Comparison of ENCODE assay signal across 13 cellular contexts in genomic region chr22:37750596-37751162, GRCh38. TPM values are rescaled to one million over a fixed set of nuclear protein-coding genes. Genes with fewer than 3 reads are reported as not detected.
DNase-seq lines count a peak whose midpoint lies in the region; ATAC-seq, FAIRE-seq and TF ChIP-seq lines count a peak whose summit lies in the region.
"Had no signal": no experiment of that assay in that cellular context is flagged by ENCODE, and none has a peak within 500 bp of the region (broad histone marks: within the 10 kb centered on the region; RNA-seq: fewer than 3 reads in every experiment).

No MANE protein-coding gene starts in this region.

- peaks cover 14% of the 10 kb centered on the region for H3K36me3 Mint-ChIP-seq in endothelial cell (ENCODE audit: low read depth, unreplicated experiment)

- H3K4me3 ChIP-seq in liver (ENCODE audit: low read depth in 1 of 3, low read length in 3 of 3), result no peak overlapping the region
- no peak overlapping the region for H3K4me3 ChIP-seq in HepG2 (replicated peaks in 1 of 3; ENCODE audit: insufficient read depth in 1 of 3, low read depth in 2 of 3, low read length in 3 of 3)
- no peak overlapping the region for H3K4me3 ChIP-seq in endothelial cell of umbilical vein (replicated peaks in 1 of 3; ENCODE audit: insufficient read depth in 1 of 3, low read depth in 1 of 3, low read length in 3 of 3)
- no peak overlapping the region for H3K4me3 ChIP-seq in trophoblast cell (ENCODE audit: low read depth, low read length)

- H3K79me1 ChIP-seq in trophoblast cell (ENCODE audit: low read length), result peaks cover 29% of the 10 kb centered on the region

- POLR2A ChIA-PET in HepG2 (lab: Yijun Ruan, JAX), result interaction anchor here (1.7 kb wide), 1 partner anchor 54 kb away, joined by 5 read pairs; a partner anchor contains a TSS
- POLR2A ChIA-PET in endothelial cell of umbilical vein (lab: Charles Lee), result no interaction called here

- CTCF ChIA-PET in HepG2 (lab: Yijun Ruan, JAX; ENCODE audit: low intra/inter-chr PET ratio, low total read pairs), result no interaction called here
- CTCF ChIA-PET in endothelial cell of umbilical vein (lab: Charles Lee), result interaction anchor here (0.8 to 1.7 kb wide), 4 partner anchors 31 to 54 kb away, joined by 3 to 5 read pairs (median 3); partner anchors contain the start of gene TRIOBP

- no peaks in the 10 kb centered on the region for H3K27me3 ChIP-seq in liver (ENCODE audit: control insufficient read depth in 4 of 4, insufficient read depth in 4 of 4, low read length in 3 of 4)
- no peaks in the 10 kb centered on the region for H3K27me3 ChIP-seq in HepG2 (ENCODE audit: control insufficient read depth in 1 of 2, insufficient read depth in 2 of 2, low read length in 2 of 2)
- no peaks in the 10 kb centered on the region for H3K27me3 ChIP-seq in endothelial cell of umbilical vein (ENCODE audit: control insufficient read depth in 2 of 2, insufficient read depth in 2 of 2, low read length in 2 of 2)
- no peaks in the 10 kb centered on the region for H3K27me3 ChIP-seq in trophoblast cell (ENCODE audit: insufficient read depth, low read length)

- H3K79me2 ChIP-seq in HepG2 (ENCODE audit: insufficient read depth, low read length), result peaks cover 14% of the 10 kb centered on the region
- peaks cover 62% of the 10 kb centered on the region for H3K79me2 ChIP-seq in endothelial cell of umbilical vein (ENCODE audit: control insufficient read depth, insufficient read depth, low read length)
- H3K79me2 ChIP-seq in trophoblast cell (ENCODE audit: control insufficient read depth, insufficient read depth, low read length, poor library complexity), result peaks cover 16% of the 10 kb centered on the region

- peaks cover 10% of the 10 kb centered on the region for H3K27me3 Mint-ChIP-seq in endothelial cell (ENCODE audit: unreplicated experiment)

- in situ Hi-C loops in HepG2 (cut with HindIII; ENCODE audit: extremely low pct_ligation_motif_present, low pct_unique_long_range_greater_than_20kb), result no loop called here

- dilution Hi-C loops in endothelial cell of umbilical vein (cut with MboI; ENCODE audit: extremely low pct_ligation_motif_present, low sequenced_read_pairs), result no loop called here

- BruUV-seq in HepG2 (replicated peaks; lab: Mats Ljungman, UMichigan) (no TSS peak), endothelial cell of umbilical vein (replicated peaks; lab: Mats Ljungman, UMichigan) (no TSS peak)

- H2AFZ ChIP-seq in HepG2 (ENCODE audit: low read length) (no peak overlapping the region), endothelial cell of umbilical vein (ENCODE audit: low read depth, low read length) (no peak overlapping the region), trophoblast cell (ENCODE audit: insufficient read depth, low read length, poor library complexity) (no peak overlapping the region)

- FAIRE-seq in HepG2 (lab: Jason Lieb, UNC), result no peak
- FAIRE-seq in endothelial cell of umbilical vein (lab: Jason Lieb, UNC), result peak; percentile 43

- peak overlapping the region; percentile 9 for H3K4ac ChIP-seq in trophoblast cell (ENCODE audit: low read depth, low read length)

- H3K36me3 ChIP-seq in liver (ENCODE audit: control insufficient read depth in 4 of 4, insufficient read depth in 3 of 4, low read depth in 1 of 4, low read length in 3 of 4) (peaks cover 0 to 8% (median 2%) of the 10 kb centered on the region in 4 donors), HepG2 (replicated peaks in 1 of 2; ENCODE audit: control insufficient read depth in 1 of 2, insufficient read depth in 2 of 2, low read length in 2 of 2) (peaks cover 2 to 14% of the 10 kb centered on the region in 2 experiments; a peak in 4 of 5 replicates), endothelial cell of umbilical vein (ENCODE audit: control insufficient read depth in 2 of 2, extremely low read depth in 1 of 2, insufficient read depth in 2 of 2, low read length in 2 of 2) (peaks cover 8 to 16% of the 10 kb centered on the region in 2 experiments), trophoblast cell (ENCODE audit: control insufficient read depth in 1 of 2, insufficient read depth in 2 of 2, low read length in 2 of 2) (peaks cover 31 to 32% of the 10 kb centered on the region in 2 experiments)

- TF ChIP-seq CTCF in liver (IDR thresholded peaks at IDR 0.05; ENCODE audit: low read depth, low read length, missing input control), result no peak
- TF ChIP-seq CTCF in HepG2 (CRISPR knock-in tag; IDR thresholded peaks at IDR 0.05), result no peak
- no peak for TF ChIP-seq CTCF in endothelial cell of umbilical vein (IDR thresholded peaks at IDR 0.05; ENCODE audit: extremely low read depth in 1 of 2, insufficient read depth in 1 of 2, low read depth in 1 of 2, low read length in 2 of 2)
- no peak for TF ChIP-seq CTCF in endothelial cell (IDR thresholded peaks at IDR 0.05; ENCODE audit: unreplicated experiment)

- H4K20me1 ChIP-seq in HepG2 (ENCODE audit: insufficient read depth, low read length) (no peaks in the 10 kb centered on the region), endothelial cell of umbilical vein (replicated peaks; ENCODE audit: control insufficient read depth, extremely low read depth, insufficient read depth, low read length) (no peaks in the 10 kb centered on the region)

- H2BK5ac ChIP-seq in trophoblast cell (ENCODE audit: low read depth, low read length, poor library complexity), result no peak overlapping the region

- TF ChIP-seq RAD21 in liver (IDR thresholded peaks at IDR 0.05) (no peak), HepG2 (CRISPR knock-in tag; IDR thresholded peaks at IDR 0.05) (no peak)

- no peak overlapping the region for H4K8ac ChIP-seq in trophoblast cell (ENCODE audit: low read depth, low read length)

- no peak overlapping the region for H2AK5ac ChIP-seq in trophoblast cell (ENCODE audit: low read length)

- H3K4me3 Mint-ChIP-seq in endothelial cell (ENCODE audit: unreplicated experiment), result no peak overlapping the region

- H3K27ac ChIP-seq in liver (ENCODE audit: low read depth in 1 of 2, low read length in 2 of 2) (peak overlapping the region; percentile 52 to 98), HepG2 (ENCODE audit: extremely low read length, insufficient read depth, low read length) (no peak overlapping the region), endothelial cell of umbilical vein (ENCODE audit: insufficient read depth, low read depth, low read length) (peak overlapping the region; percentile 71), trophoblast cell (ENCODE audit: low read depth, low read length) (no peak overlapping the region)

- H3K9me3 Mint-ChIP-seq in endothelial cell (ENCODE audit: unreplicated experiment), result no peaks in the 10 kb centered on the region

- H3K9ac ChIP-seq in liver (ENCODE audit: low read depth in 1 of 2, low read length in 2 of 2), result no peak overlapping the region
- no peak overlapping the region for H3K9ac ChIP-seq in HepG2 (ENCODE audit: insufficient read depth, low read depth, low read length)
- no peak overlapping the region for H3K9ac ChIP-seq in endothelial cell of umbilical vein (replicated peaks; ENCODE audit: extremely low read depth, insufficient read depth, low read length)
- H3K9ac ChIP-seq in trophoblast cell (ENCODE audit: low read length), result no peak overlapping the region

- TF ChIP-seq EP300 in HepG2 (IDR thresholded peaks at IDR 0.05; ENCODE audit: low read depth in 2 of 2, low read length in 2 of 2) (no peak), HepG2 (CRISPR knock-in tag; IDR thresholded peaks at IDR 0.05; ENCODE audit: borderline replicate concordance) (no peak)

- H2BK12ac ChIP-seq in trophoblast cell (ENCODE audit: low read length), result no peak overlapping the region

- no peak overlapping the region for H4K12ac ChIP-seq in trophoblast cell (ENCODE audit: low read depth, low read length)

- TF ChIP-seq POLR2A in HepG2 (IDR thresholded peaks at IDR 0.05; ENCODE audit: insufficient read depth in 1 of 2, low read depth in 2 of 2, low read length in 2 of 2) (no peak), endothelial cell of umbilical vein (IDR thresholded peaks at IDR 0.05; ENCODE audit: low read depth, low read length) (peak; percentile 18)

- no peak overlapping the region for H2BK120ac ChIP-seq in trophoblast cell (ENCODE audit: insufficient read depth, low read length, poor library complexity)

- no peak overlapping the region for H3K27ac Mint-ChIP-seq in endothelial cell (ENCODE audit: unreplicated experiment)

- WGBS in liver, result 80% methylated on average over 14 of the region's 14 CpGs
- 94% methylated on average over 8 of the region's 14 CpGs for WGBS in HepG2 (ENCODE audit: low lambda C conversion rate)
- WGBS in trophoblast cell (ENCODE audit: extremely low coverage, insufficient coverage, insufficient read length), result no CpG with 5 or more reads among the region's 14 CpGs

- DNase-seq in HepG2 (ENCODE audit: low spot score) (no peak), endothelial cell of umbilical vein (ENCODE audit: low read depth, low spot score) (no peak), trophoblast cell (no peak), NCI-H2171 (lab: John Stamatoyannopoulos, UW) (no peak), NK-92 (lab: John Stamatoyannopoulos, UW; ENCODE audit: unreplicated experiment) (no peak), endothelial cell (ENCODE audit: low spot score) (no peak)
- DNase-seq: activated effector memory CD4-positive, alpha-beta T cell treated with anti-CD3 and anti-CD28 coated beads, Interleukin-2, amount 50 U/mL, for 16 hours; GDM1; KG1; NCI-H2227 treated with DMSO at 0.1 percent for 48 hours; stimulated activated CD4-positive, alpha-beta T cell treated with anti-CD3 and anti-CD28 coated beads, Interleukin-4, amount 100 ng/mL, for 24 hours had no signal

- H3K4me1 ChIP-seq in liver (ENCODE audit: control insufficient read depth in 4 of 4, insufficient read depth in 4 of 4, low read length in 3 of 4) (peaks cover 10 to 53% (median 35%) of the 10 kb centered on the region in 4 donors), HepG2 (ENCODE audit: insufficient read depth, low read length) (peaks cover 54% of the 10 kb centered on the region), endothelial cell of umbilical vein (ENCODE audit: control insufficient read depth, extremely low read depth, insufficient read depth, low read length) (peaks cover 66% of the 10 kb centered on the region), trophoblast cell (ENCODE audit: control insufficient read depth in 1 of 2, insufficient read depth in 2 of 2, low read length in 2 of 2) (peaks cover 49 to 52% of the 10 kb centered on the region in 2 experiments)

- H3K4me1 Mint-ChIP-seq in endothelial cell (ENCODE audit: unreplicated experiment), result peaks cover 22% of the 10 kb centered on the region

- H3K9me3 ChIP-seq in liver (ENCODE audit: control insufficient read depth in 4 of 4, low read length in 3 of 4) (no peaks in the 10 kb centered on the region), HepG2 (ENCODE audit: low read length) (no peaks in the 10 kb centered on the region), endothelial cell of umbilical vein (replicated peaks; ENCODE audit: control insufficient read depth, insufficient read depth, low read length) (no peaks in the 10 kb centered on the region), trophoblast cell (ENCODE audit: insufficient read depth, low read depth, low read length) (no peaks in the 10 kb centered on the region)

- peak overlapping the region; percentile 51 for H4K91ac ChIP-seq in trophoblast cell (ENCODE audit: low read depth, low read length)

- no peak overlapping the region for H3K23ac ChIP-seq in trophoblast cell (ENCODE audit: low read length)

- no peaks in the 10 kb centered on the region for H3K9me1 ChIP-seq in endothelial cell of umbilical vein (replicated peaks; ENCODE audit: control insufficient read depth, extremely low read depth, insufficient read depth, low read length)

- H3K18ac ChIP-seq in trophoblast cell (ENCODE audit: low read length), result peak overlapping the region; percentile 67

- H3K4me2 ChIP-seq in HepG2 (ENCODE audit: low read depth, low read length) (no peak overlapping the region), endothelial cell of umbilical vein (ENCODE audit: insufficient read depth, low read length) (peak overlapping the region; percentile 13), trophoblast cell (ENCODE audit: low read length) (no peak overlapping the region)

- H3K14ac ChIP-seq in trophoblast cell (ENCODE audit: low read length), result no peak overlapping the region

- intact Hi-C loops in HepG2 (cut with micrococcal nuclease; ENCODE audit: unreplicated experiment) (no loop called here), endothelial cell of umbilical vein (cut with micrococcal nuclease) (loop anchor here (5.0 kb wide), 1 partner anchor 188 kb away; the partner anchor contains the start of gene CDC42EP1)

- ATAC-seq in HepG2 (no peak), HG03039 (IDR thresholded peaks at IDR 0.05; ENCODE audit: unreplicated experiment) (no peak)

RNA-seq across cellular contexts. Expression of gene TRIOBP, which starts 53.8 kb away (rescaled TPM):
- total RNA-seq in liver (10 to 100 TPM; 24.8 to 41.1 TPM), HepG2 (2016; rRNA removed; fragmentation: Illumina TruSeq; extraction: Trizol) (11.3 and 15.4 TPM in 2 replicates), endothelial cell of umbilical vein (104 TPM in 2 replicates), endothelial cell (ENCODE audit: unreplicated experiment) (110 TPM)
- polyA plus RNA-seq in liver (10 to 100 TPM in 1 of 2 donors, 1 to 10 TPM in 1; 4.8 to 18.3 TPM), HepG2 (2011; rRNA removed) (6.1 and 10.1 TPM in 2 replicates), endothelial cell of umbilical vein (53.8 and 60.6 TPM in 2 replicates)
- 7.1 and 8.1 TPM in 2 replicates for total RNA-seq in HepG2 (2016; cell fraction: cytosol; rRNA removed; fragmentation: Illumina TruSeq; extraction: Trizol; ENCODE audit: low read depth)
- 10.9 and 14.5 TPM in 2 replicates for total RNA-seq in HepG2 (2016; cell fraction: insoluble cytoplasmic fraction; rRNA removed; fragmentation: Illumina TruSeq; extraction: Trizol)
- total RNA-seq in HepG2 (2016; cell fraction: membrane; rRNA removed; fragmentation: Illumina TruSeq; extraction: Trizol), result 15.0 and 16.4 TPM in 2 replicates
- total RNA-seq in HepG2 (2016; cell fraction: nucleus; rRNA removed; fragmentation: Illumina TruSeq; extraction: Trizol), result 12.3 and 18.6 TPM in 2 replicates
- polyA plus RNA-seq in HepG2 (2011; cell fraction: cytosol; rRNA removed), result 5.6 and 8.0 TPM in 2 replicates
- polyA plus RNA-seq in HepG2 (2011; cell fraction: nucleus; rRNA removed), result 19.7 and 19.9 TPM in 2 replicates
- 7.0 TPM in 2 replicates for polyA plus RNA-seq in HepG2 (2012)
- polyA plus RNA-seq in HepG2 (2016; cell fraction: cytosol; fragmentation: Illumina TruSeq; extraction: Trizol; ENCODE audit: low read depth), result 7.6 and 8.0 TPM in 2 replicates
- 12.7 and 16.2 TPM in 2 replicates for polyA plus RNA-seq in HepG2 (2016; cell fraction: insoluble cytoplasmic fraction; fragmentation: Illumina TruSeq; extraction: Trizol; ENCODE audit: low read depth)
- polyA plus RNA-seq in HepG2 (2016; cell fraction: membrane; fragmentation: Illumina TruSeq; extraction: Trizol; ENCODE audit: low read depth), result 12.7 and 14.1 TPM in 2 replicates
- polyA plus RNA-seq in HepG2 (2016; cell fraction: nucleus; fragmentation: Illumina TruSeq; extraction: Trizol; ENCODE audit: insufficient read depth, low read depth), result 21.7 and 21.8 TPM in 2 replicates
- 23.8 and 48.7 TPM in 2 replicates for polyA minus RNA-seq in HepG2 (2011; rRNA and poly(A)+ RNA removed; ENCODE audit: low replicate concordance)
- 4.7 and 7.0 TPM in 2 replicates for polyA minus RNA-seq in HepG2 (2011; cell fraction: cytosol; rRNA and poly(A)+ RNA removed)
- 13.6 and 16.2 TPM in 2 replicates for polyA minus RNA-seq in HepG2 (2011; cell fraction: nucleus; rRNA and poly(A)+ RNA removed)
- 63.6 and 79.0 TPM in 2 replicates for polyA plus RNA-seq in endothelial cell of umbilical vein (2011; cell fraction: cytosol; rRNA removed)
- polyA plus RNA-seq in endothelial cell of umbilical vein (2011; cell fraction: nucleus; rRNA removed), result 47.6 and 54.0 TPM in 2 replicates
- 54.5 and 57.2 TPM in 2 replicates for polyA plus RNA-seq in endothelial cell of umbilical vein (2012)
- polyA minus RNA-seq in endothelial cell of umbilical vein, result 107 and 137 TPM in 2 replicates
- 14.3 TPM for polyA minus RNA-seq in endothelial cell of umbilical vein (2011; cell fraction: cytosol; rRNA and poly(A)+ RNA removed)
- polyA minus RNA-seq in endothelial cell of umbilical vein (2011; cell fraction: nucleus; rRNA and poly(A)+ RNA removed), result 37.7 and 39.5 TPM in 2 replicates
- 47.7 and 49.4 TPM in 2 replicates for polyA plus RNA-seq in trophoblast cell (2013)

RNA-seq across cellular contexts. Expression of gene GCAT, which starts 57.1 kb away (rescaled TPM):
- 10 to 100 TPM; 27.7 to 31.8 TPM for total RNA-seq in liver
- polyA plus RNA-seq in liver, result 10 to 100 TPM; 20.7 to 32.6 TPM
- total RNA-seq in HepG2 (2016; rRNA removed; fragmentation: Illumina TruSeq; extraction: Trizol), result 50.3 and 56.8 TPM in 2 replicates
- 23.1 and 31.8 TPM in 2 replicates for total RNA-seq in HepG2 (2016; cell fraction: cytosol; rRNA removed; fragmentation: Illumina TruSeq; extraction: Trizol; ENCODE audit: low read depth)
- total RNA-seq in HepG2 (2016; cell fraction: insoluble cytoplasmic fraction; rRNA removed; fragmentation: Illumina TruSeq; extraction: Trizol), result 52.6 and 58.0 TPM in 2 replicates
- total RNA-seq in HepG2 (2016; cell fraction: membrane; rRNA removed; fragmentation: Illumina TruSeq; extraction: Trizol), result 32.9 and 38.6 TPM in 2 replicates
- total RNA-seq in HepG2 (2016; cell fraction: nucleus; rRNA removed; fragmentation: Illumina TruSeq; extraction: Trizol), result 22.7 and 25.7 TPM in 2 replicates
- polyA plus RNA-seq in HepG2 (2011; rRNA removed), result 24.6 and 28.0 TPM in 2 replicates
- 15.8 and 37.3 TPM in 2 replicates for polyA plus RNA-seq in HepG2 (2011; cell fraction: cytosol; rRNA removed)
- 35.2 and 54.6 TPM in 2 replicates for polyA plus RNA-seq in HepG2 (2011; cell fraction: nucleus; rRNA removed)
- polyA plus RNA-seq in HepG2 (2012), result 10.3 and 20.4 TPM in 2 replicates
- polyA plus RNA-seq in HepG2 (2016; cell fraction: cytosol; fragmentation: Illumina TruSeq; extraction: Trizol; ENCODE audit: low read depth), result 22.8 and 31.3 TPM in 2 replicates
- polyA plus RNA-seq in HepG2 (2016; cell fraction: insoluble cytoplasmic fraction; fragmentation: Illumina TruSeq; extraction: Trizol; ENCODE audit: low read depth), result 55.4 and 57.3 TPM in 2 replicates
- 28.0 and 32.8 TPM in 2 replicates for polyA plus RNA-seq in HepG2 (2016; cell fraction: membrane; fragmentation: Illumina TruSeq; extraction: Trizol; ENCODE audit: low read depth)
- polyA plus RNA-seq in HepG2 (2016; cell fraction: nucleus; fragmentation: Illumina TruSeq; extraction: Trizol; ENCODE audit: insufficient read depth, low read depth), result 37.4 and 40.9 TPM in 2 replicates
- 8.3 and 44.9 TPM in 2 replicates for polyA minus RNA-seq in HepG2 (2011; rRNA and poly(A)+ RNA removed; ENCODE audit: low replicate concordance)
- 21.9 and 27.6 TPM in 2 replicates for polyA minus RNA-seq in HepG2 (2011; cell fraction: cytosol; rRNA and poly(A)+ RNA removed)
- 18.2 TPM in 2 replicates for polyA minus RNA-seq in HepG2 (2011; cell fraction: nucleus; rRNA and poly(A)+ RNA removed)
- total RNA-seq in endothelial cell of umbilical vein, result 19.7 and 19.9 TPM in 2 replicates
- 19.7 and 24.4 TPM in 2 replicates for polyA plus RNA-seq in endothelial cell of umbilical vein
- polyA plus RNA-seq in endothelial cell of umbilical vein (2011; cell fraction: cytosol; rRNA removed), result 14.5 and 16.7 TPM in 2 replicates
- 11.3 and 14.8 TPM in 2 replicates for polyA plus RNA-seq in endothelial cell of umbilical vein (2011; cell fraction: nucleus; rRNA removed)
- 11.3 and 13.0 TPM in 2 replicates for polyA plus RNA-seq in endothelial cell of umbilical vein (2012)
- polyA minus RNA-seq in endothelial cell of umbilical vein, result 10.5 and 11.2 TPM in 2 replicates
- polyA minus RNA-seq in endothelial cell of umbilical vein (2011; cell fraction: cytosol; rRNA and poly(A)+ RNA removed), result 6.8 TPM
- 2.5 and 3.3 TPM in 2 replicates for polyA minus RNA-seq in endothelial cell of umbilical vein (2011; cell fraction: nucleus; rRNA and poly(A)+ RNA removed)
- 15.3 and 16.1 TPM in 2 replicates for polyA plus RNA-seq in trophoblast cell (2013)
- 4.1 TPM for total RNA-seq in endothelial cell (ENCODE audit: unreplicated experiment)

Comparison
In these comparisons a context has a peak if more than half of its experiments do, and no peak if none do; other contexts are left out.
1. H3K27ac ChIP-seq: peak in liver (2 of 2) and endothelial cell of umbilical vein (single experiment); none in HepG2 (single experiment) and trophoblast cell (single experiment).